ENCODE assay signal across 24 cellular contexts in the genomic region with DNA sequence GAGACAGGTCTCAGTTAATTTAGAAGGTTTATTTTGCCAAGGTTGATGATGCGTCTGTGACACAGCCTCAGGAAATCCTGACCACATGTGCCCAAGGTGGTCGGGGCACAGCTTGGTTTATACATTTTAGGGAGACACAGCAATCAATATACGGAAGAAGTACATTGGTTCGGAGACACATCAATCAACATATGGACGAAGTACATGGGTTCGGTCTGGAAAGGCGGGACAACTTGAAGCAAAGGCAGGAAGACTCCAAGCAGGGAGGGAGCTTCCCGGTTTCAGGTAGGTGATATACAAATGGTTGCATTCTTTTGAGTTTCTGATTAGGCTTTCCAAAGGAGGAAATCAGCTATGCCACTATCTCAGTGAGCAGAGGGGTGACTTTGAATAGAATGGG.
"Had no signal": no experiment of that assay in that cellular context is flagged by ENCODE, and none has a peak within 500 bp of the region (broad histone marks: within the 10 kb centered on the region; RNA-seq: fewer than 3 reads in every experiment).

No MANE protein-coding gene starts in this region.

- H3K9me3 ChIP-seq: body of pancreas, heart right ventricle, pancreas, psoas muscle, right atrium auricular region, tibial artery had no signal

- H3K4me1 ChIP-seq: heart right ventricle, psoas muscle, right atrium auricular region, spleen had no signal

- ATAC-seq: activated CD4-positive, alpha-beta T cell treated with anti-CD3 and anti-CD28 coated beads for 36 hours; body of pancreas; heart right ventricle; left ventricle myocardium superior; natural killer cell; pancreas; psoas muscle; stimulated activated naive CD8-positive, alpha-beta T cell treated with anti-CD3 and anti-CD28 coated beads, Interleukin-15, Interleukin-2, amounts not matched to agents 100 U/mL and 50 U/mL, for 24 hours had no signal

- FAIRE-seq: endometrium, islet of Langerhans, pancreas had no signal

- H3K27ac ChIP-seq: body of pancreas, cardiac muscle cell, heart right ventricle, pancreas, psoas muscle, right atrium auricular region, spleen, tibial artery had no signal

- H3K4me3 ChIP-seq: body of pancreas, cardiac muscle cell, heart right ventricle, pancreas, psoas muscle, right atrium auricular region, spleen, tibial artery had no signal

- H3K36me3 ChIP-seq: cardiac muscle cell, heart right ventricle, pancreas, right atrium auricular region, spleen, tibial artery had no signal

- H3K27me3 ChIP-seq: body of pancreas, cardiac muscle cell, heart right ventricle, pancreas, right atrium auricular region, spleen, tibial artery had no signal

- DNase-seq: activated B cell treated with CpG ODN at 0.5 μM for 24 hours; activated CD4-positive, alpha-beta memory T cell treated with anti-CD3 and anti-CD28 coated beads for 36 hours; activated CD4-positive, alpha-beta T cell treated with anti-CD3 and anti-CD28 coated beads for 36 hours; activated gamma-delta T cell; activated naive CD4-positive, alpha-beta T cell treated with anti-CD3 and anti-CD28 coated beads, Interleukin-2, amount 50 U/mL, for 16 hours; anterior cingulate cortex; body of pancreas; foreskin fibroblast; heart right ventricle; left ventricle myocardium superior; mammary epithelial cell; midbrain; natural killer cell; pancreas; psoas muscle; spleen; stimulated activated CD4-positive, alpha-beta T cell treated with anti-CD3 and anti-CD28 coated beads, Interleukin-4, amount 100 ng/mL, for 24 hours; stimulated activated naive CD8-positive, alpha-beta T cell treated with anti-CD3 and anti-CD28 coated beads, Interleukin-15, Interleukin-2, amounts not matched to agents 100 U/mL and 50 U/mL, for 24 hours; T1000; tibial artery had no signal
